ENCODE assay signal across 8 cellular contexts in the genomic region with DNA sequence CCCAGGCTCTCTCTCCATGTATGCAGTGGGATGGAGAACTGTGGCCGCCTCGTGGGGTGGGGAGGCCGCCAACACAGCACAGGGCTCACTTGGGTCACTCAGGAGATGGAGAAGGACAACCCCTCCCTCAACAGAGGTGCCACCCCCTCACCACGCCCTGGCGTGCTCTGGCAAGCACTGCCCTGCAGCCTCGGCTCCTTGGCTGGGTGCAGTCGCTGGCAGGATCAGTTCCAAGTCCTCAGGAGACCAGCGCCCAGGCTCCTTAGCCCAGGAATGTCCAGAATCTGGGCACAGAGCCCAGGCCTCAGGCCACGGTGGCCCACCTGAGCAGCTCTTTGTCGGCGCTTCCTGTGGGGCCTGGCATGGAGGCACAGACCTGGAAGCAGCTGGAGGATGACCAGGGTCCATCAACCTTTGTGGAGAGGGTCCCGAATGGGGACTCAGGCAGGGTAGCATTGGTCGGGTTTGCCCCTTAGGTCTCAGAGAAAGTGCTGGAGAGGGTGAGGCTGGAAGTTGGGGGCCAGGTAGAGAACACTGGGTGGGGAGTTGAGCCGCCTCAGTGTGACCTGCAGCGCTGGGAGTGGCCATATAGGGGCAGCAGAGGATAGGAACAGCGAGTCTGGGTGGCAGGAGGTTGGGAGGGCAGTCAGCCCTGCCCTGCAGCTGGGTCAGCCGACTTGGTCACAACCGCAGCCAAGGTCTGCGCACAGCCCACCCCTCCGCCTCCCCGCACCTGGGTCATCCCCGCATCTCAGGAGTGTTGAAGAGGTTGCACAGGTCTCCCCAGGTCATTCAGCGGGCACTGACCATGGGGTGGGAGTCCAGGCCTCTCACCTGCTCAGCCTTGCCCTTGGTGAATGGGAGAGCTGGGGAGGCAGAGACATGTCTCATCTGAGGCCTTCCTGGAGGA. TPM values are rescaled to one million over a fixed set of nuclear protein-coding genes. Genes with fewer than 3 reads are reported as not detected.
DNase-seq lines count a peak whose midpoint lies in the region; ATAC-seq and TF ChIP-seq lines count a peak whose summit lies in the region.

No MANE protein-coding gene starts in this region.

- no peak for ATAC-seq in GM18517 (IDR thresholded peaks at IDR 0.05; ENCODE audit: unreplicated experiment)

- no peak overlapping the region for H3K4me3 ChIP-seq in DOHH2 (ENCODE audit: low read length)

- H3K27ac ChIP-seq in DOHH2 (ENCODE audit: low read depth, low read length): no peak overlapping the region

- no peaks in the 10 kb centered on the region for H3F3A ChIP-seq in DOHH2 (ENCODE audit: control insufficient read depth, insufficient read depth)

- H3K36me3 ChIP-seq in DOHH2 (ENCODE audit: control insufficient read depth, low read length): no peaks in the 10 kb centered on the region

- no peaks in the 10 kb centered on the region for H3K79me2 ChIP-seq in DOHH2 (ENCODE audit: control insufficient read depth, low read length)

- H3K27me3 ChIP-seq in DOHH2 (ENCODE audit: control insufficient read depth, low read length): no peaks in the 10 kb centered on the region

- no peaks in the 10 kb centered on the region for H3K9me3 ChIP-seq in DOHH2 (ENCODE audit: control insufficient read depth, insufficient read depth, low read length)

- H3K4me2 ChIP-seq in DOHH2 (ENCODE audit: low read length): no peak overlapping the region

- no peaks in the 10 kb centered on the region for H3K9me2 ChIP-seq in DOHH2 (replicated peaks; ENCODE audit: control insufficient read depth, low read length)

- no peaks in the 10 kb centered on the region for H3K4me1 ChIP-seq in DOHH2 (ENCODE audit: control insufficient read depth, low read length)

- DNase-seq in HUDEP-2 (lab: John Stamatoyannopoulos, UW; ENCODE audit: unreplicated experiment in 76 of 76) (peak in 51 of 76 experiments; percentile 6 to 69 (median 39)), SW480 (ENCODE audit: low spot score) (peak; percentile 46), cerebellum (ENCODE audit: low spot score) (peak; percentile 79), left kidney (ENCODE audit: low read depth, low spot score) (peak; percentile 84), mesenteric fat pad (ENCODE audit: low spot score) (no peak)
- DNase-seq in stimulated activated CD4-positive, alpha-beta T cell treated with anti-CD3 and anti-CD28 coated beads, Interleukin-4, amount 100 ng/mL, for 24 hours: peak; percentile 34

- TF ChIP-seq CTCF in DOHH2 (IDR thresholded peaks at IDR 0.05; ENCODE audit: low read depth, low read length, poor library complexity, severe bottlenecking): peak; percentile 71

- H4K20me1 ChIP-seq in DOHH2 (ENCODE audit: control insufficient read depth, insufficient read depth, low read depth, low read length): no peaks in the 10 kb centered on the region

RNA-seq across cellular contexts. Expression of gene SUSD2, which starts 8.2 kb away (rescaled TPM):
- total RNA-seq in cerebellum: 0.54 TPM
- total RNA-seq in mesenteric fat pad: 5.9 TPM

RNA-seq across cellular contexts. Expression of gene GGT5, which starts 55.4 kb away (rescaled TPM):
- total RNA-seq in cerebellum (2.3 TPM), mesenteric fat pad (45.4 TPM)

Comparison
In these comparisons a context has a peak if more than half of its experiments do, and no peak if none do; other contexts are left out.
1. RNA of gene GGT5, which starts 55.4 kb away (total RNA-seq): 45.4 TPM in mesenteric fat pad (single experiment); 2.3 TPM in cerebellum (single experiment); every median in the first group is over 10 times any median in the second.